ENCODE assay signal across 8 cellular contexts in the genomic region with DNA sequence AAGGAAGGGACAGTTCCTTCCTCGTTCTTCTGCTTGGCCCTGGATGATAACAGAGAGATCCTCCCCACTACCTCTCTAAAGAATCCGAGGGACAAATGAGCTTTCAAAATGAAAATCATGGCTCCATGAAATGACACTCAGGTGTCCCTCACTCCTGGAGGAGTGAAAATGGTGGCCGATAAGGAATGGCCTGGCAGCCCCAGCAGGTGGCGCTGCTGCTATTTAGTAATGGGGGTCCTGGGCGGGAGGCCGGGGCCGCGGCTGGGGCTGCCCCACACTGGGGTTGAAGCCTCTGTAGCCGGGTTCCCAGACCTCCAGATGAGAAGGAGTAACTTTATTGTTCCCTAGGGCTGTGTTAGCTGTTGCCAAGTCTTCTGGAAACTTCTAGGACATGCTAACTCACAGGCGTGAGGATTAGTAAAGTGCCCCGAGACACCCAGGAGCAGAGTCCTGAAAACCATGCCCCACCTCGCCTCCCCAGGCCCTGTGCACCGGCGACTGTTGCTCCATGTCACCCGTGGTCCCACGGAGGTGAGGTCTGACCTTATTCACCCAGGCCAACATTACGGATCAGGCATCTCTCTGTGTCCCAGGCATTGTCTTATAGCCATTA.
DNase-seq lines count a peak whose midpoint lies in the region; ATAC-seq and TF ChIP-seq lines count a peak whose summit lies in the region.

No MANE protein-coding gene starts in this region.

- H3K27ac ChIP-seq in spleen = peak overlapping the region in 1 of 8 donors; percentile 5

- TF ChIP-seq CTCF in LNCaP clone FGC (IDR thresholded peaks at IDR 0.05; ENCODE audit: control insufficient read depth, extremely low read depth, insufficient read depth) = peak; percentile 86
- TF ChIP-seq CTCF in astrocyte of the cerebellum (IDR thresholded peaks at IDR 0.05; ENCODE audit: low read depth, low read length, missing control alignments) = peak; percentile 84
- peak; percentile 57 to 89 (median 77) for TF ChIP-seq CTCF in spleen (IDR thresholded peaks at IDR 0.05 in 8 of 11, conservative IDR thresholded peaks at IDR 0.05 in 3 of 11)

- intact Hi-C loops in spleen (cut with DNase I; ENCODE audit: low total_unique reads) = loop anchor here (10.0 kb wide), 4 partner anchors 368 to 738 kb away; no protein-coding TSS in a partner anchor

- H3K27me3 ChIP-seq in spleen (replicated peaks in 1 of 7) = no peaks in the 10 kb centered on the region

- peak; percentile 34 for DNase-seq in SKM-1 treated with dmso at 0.1 percent for 144 hours (lab: John Stamatoyannopoulos, UW; ENCODE audit: unreplicated experiment)
- DNase-seq in SKM-1 (lab: John Stamatoyannopoulos, UW; ENCODE audit: unreplicated experiment) = no peak
- no peak for DNase-seq in LNCaP clone FGC (ENCODE audit: low read depth)
- DNase-seq in T-helper 22 cell (ENCODE audit: low read depth) = peak; percentile 10
- DNase-seq in astrocyte of the cerebellum (ENCODE audit: low read depth) = no peak
- peak; percentile 50 to 72 for DNase-seq in hippocampal formation (lab: John Stamatoyannopoulos, UW)
- peak; percentile 91 for DNase-seq in spleen

- 28 to 45% (median 40%) methylated on average over 15 to 17 of the region's 17 CpGs for WGBS in spleen, 5 donors

- peaks cover 4 to 71% (median 28%) of the 10 kb centered on the region in 6 donors for H3K4me1 ChIP-seq in spleen

- no peak for ATAC-seq in HG02840 (IDR thresholded peaks at IDR 0.05; ENCODE audit: low FRiP score, unreplicated experiment)

- in situ Hi-C loops in astrocyte of the cerebellum (cut with HindIII; ENCODE audit: low sequenced_read_pairs) = loop anchor here (25.0 kb wide), 2 partner anchors 360 to 510 kb away; no protein-coding TSS in a partner anchor

- no peaks in the 10 kb centered on the region for H3K9me3 ChIP-seq in spleen

- TF ChIP-seq POLR2A in spleen (IDR thresholded peaks at IDR 0.05) = no peak

- no peaks in the 10 kb centered on the region for H3K36me3 ChIP-seq in spleen

- H3K4me3 ChIP-seq in LNCaP clone FGC (ENCODE audit: low read depth, low read length) (no peak overlapping the region), astrocyte of the cerebellum (ENCODE audit: low read depth, low read length) (no peak overlapping the region), spleen (no peak overlapping the region)

Comparison
In these comparisons a context has a peak if more than half of its experiments do, and no peak if none do; other contexts are left out.
1. DNase-seq: peak in SKM-1 treated with dmso at 0.1 percent for 144 hours (single experiment), T-helper 22 cell (single experiment), hippocampal formation (2 of 2) and spleen (single experiment); none in SKM-1 (single experiment), LNCaP clone FGC (single experiment) and astrocyte of the cerebellum (single experiment).
2. Peak in every context shown above with its lines, with median percentiles within 50 percentile points of each other: CTCF ChIP-seq.